ENCODE assay signal across 22 cellular contexts in genomic region chr11:30317030-30317429, GRCh38. TPM values are rescaled to one million over a fixed set of nuclear protein-coding genes. Genes with fewer than 3 reads are reported as not detected.
DNase-seq lines count a peak whose midpoint lies in the region; ATAC-seq, FAIRE-seq and TF ChIP-seq lines count a peak whose summit lies in the region.
"Had no signal": no experiment of that assay in that cellular context is flagged by ENCODE, and none has a peak within 500 bp of the region (broad histone marks: within the 10 kb centered on the region; RNA-seq: fewer than 3 reads in every experiment).

No MANE protein-coding gene starts in this region.

- no peaks in the 10 kb centered on the region for H3K9me3 ChIP-seq in kidney (ENCODE audit: control insufficient read depth in 1 of 2, low read length in 2 of 2)
- H3K9me3 ChIP-seq: psoas muscle, upper lobe of left lung had no signal

- H3K9ac ChIP-seq in kidney (ENCODE audit: low read length in 2 of 2) = no peak overlapping the region

- no peaks in the 10 kb centered on the region for H3K9me3 Mint-ChIP-seq in activated CD8-positive, alpha-beta memory T cell treated with anti-CD3 and anti-CD28 coated beads, Interleukin-2, amount 10 ng/mL, durations not matched to agents 7 days and 5 days (ENCODE audit: low read depth)
- H3K9me3 Mint-ChIP-seq in stimulated activated effector memory CD8-positive, alpha-beta T cell treated with anti-CD3 and anti-CD28 coated beads, Interleukin-12 subunit alpha, Interleukin-12 subunit beta, amount 100 ng/mL, for 72 hours = no peaks in the 10 kb centered on the region
- no peaks in the 10 kb centered on the region for H3K9me3 Mint-ChIP-seq in endothelial cell (ENCODE audit: unreplicated experiment)
- H3K9me3 Mint-ChIP-seq: CD4-positive, alpha-beta T cell; central memory CD8-positive, alpha-beta T cell had no signal

- H3K36me3 Mint-ChIP-seq in activated CD8-positive, alpha-beta memory T cell treated with anti-CD3 and anti-CD28 coated beads, Interleukin-2, amount 10 ng/mL, durations not matched to agents 7 days and 5 days = no peaks in the 10 kb centered on the region
- H3K36me3 Mint-ChIP-seq in stimulated activated effector memory CD8-positive, alpha-beta T cell treated with anti-CD3 and anti-CD28 coated beads, Interleukin-12 subunit alpha, Interleukin-12 subunit beta, amount 100 ng/mL, for 72 hours = no peaks in the 10 kb centered on the region
- H3K36me3 Mint-ChIP-seq in endothelial cell (ENCODE audit: low read depth, unreplicated experiment) = no peaks in the 10 kb centered on the region

- intact Hi-C loops in kidney (cut with DNase I) = no loop called here

- no peak overlapping the region for H3K4me3 Mint-ChIP-seq in activated CD8-positive, alpha-beta memory T cell treated with anti-CD3 and anti-CD28 coated beads, Interleukin-2, amount 10 ng/mL, durations not matched to agents 7 days and 5 days
- no peak overlapping the region for H3K4me3 Mint-ChIP-seq in stimulated activated effector memory CD8-positive, alpha-beta T cell treated with anti-CD3 and anti-CD28 coated beads, Interleukin-12 subunit alpha, Interleukin-12 subunit beta, amount 100 ng/mL, for 72 hours
- H3K4me3 Mint-ChIP-seq in endothelial cell (ENCODE audit: unreplicated experiment) = no peak overlapping the region
- H3K4me3 Mint-ChIP-seq: activated CD8-positive, alpha-beta T cell treated with anti-CD3 and anti-CD28 coated beads, Interleukin-2, amount 10 ng/mL, durations not matched to agents 7 days and 5 days; CD4-positive, alpha-beta T cell; central memory CD8-positive, alpha-beta T cell had no signal

- ATAC-seq in activated CD8-positive, alpha-beta memory T cell treated with anti-CD3 and anti-CD28 coated beads, Interleukin-2, amount 10 ng/mL, durations not matched to agents 7 days and 5 days = no peak
- ATAC-seq in HG02571 (IDR thresholded peaks at IDR 0.05; ENCODE audit: unreplicated experiment) = peak; percentile 53
- ATAC-seq in HG03354 (IDR thresholded peaks at IDR 0.05; ENCODE audit: poor library complexity, severe bottlenecking, unreplicated experiment) = peak; percentile 55
- ATAC-seq in stimulated activated effector memory CD8-positive, alpha-beta T cell treated with anti-CD3 and anti-CD28 coated beads, Interleukin-12 subunit alpha, Interleukin-12 subunit beta, amount 100 ng/mL, for 72 hours = peak; percentile 65
- ATAC-seq: activated CD8-positive, alpha-beta T cell treated with anti-CD3 and anti-CD28 coated beads, Interleukin-2, amount 10 ng/mL, durations not matched to agents 7 days and 5 days; psoas muscle had no signal

- no peak overlapping the region for H3K27ac ChIP-seq in kidney (ENCODE audit: low read depth in 2 of 2, low read length in 2 of 2)
- H3K27ac ChIP-seq: 22Rv1, psoas muscle, upper lobe of left lung had no signal

- peaks cover 6% of the 10 kb centered on the region for H3K27me3 Mint-ChIP-seq in activated CD8-positive, alpha-beta memory T cell treated with anti-CD3 and anti-CD28 coated beads, Interleukin-2, amount 10 ng/mL, durations not matched to agents 7 days and 5 days
- H3K27me3 Mint-ChIP-seq in endothelial cell (ENCODE audit: unreplicated experiment) = peaks cover 2% of the 10 kb centered on the region

- TF ChIP-seq CTCF in endothelial cell (IDR thresholded peaks at IDR 0.05; ENCODE audit: unreplicated experiment) (no peak), kidney (IDR thresholded peaks at IDR 0.05; ENCODE audit: borderline replicate concordance, extremely low read depth, insufficient read depth) (no peak)

- CTCF ChIA-PET in activated CD8-positive, alpha-beta memory T cell treated with anti-CD3 and anti-CD28 coated beads, Interleukin-2, amount 10 ng/mL, durations not matched to agents 7 days and 5 days (lab: Charles Lee) = no interaction called here

- FAIRE-seq in kidney (lab: Jason Lieb, UNC) = no peak
- FAIRE-seq: endothelial cell of umbilical vein had no signal

- H3K4me3 ChIP-seq in kidney (ENCODE audit: low read length in 2 of 2) = no peak overlapping the region
- H3K4me3 ChIP-seq: psoas muscle, upper lobe of left lung had no signal

- peaks cover 13% of the 10 kb centered on the region for H3K4me1 Mint-ChIP-seq in activated CD8-positive, alpha-beta memory T cell treated with anti-CD3 and anti-CD28 coated beads, Interleukin-2, amount 10 ng/mL, durations not matched to agents 7 days and 5 days
- peaks cover 16% of the 10 kb centered on the region for H3K4me1 Mint-ChIP-seq in stimulated activated effector memory CD8-positive, alpha-beta T cell treated with anti-CD3 and anti-CD28 coated beads, Interleukin-12 subunit alpha, Interleukin-12 subunit beta, amount 100 ng/mL, for 72 hours
- H3K4me1 Mint-ChIP-seq in endothelial cell (ENCODE audit: unreplicated experiment) = peaks cover 8% of the 10 kb centered on the region
- H3K4me1 Mint-ChIP-seq: central memory CD8-positive, alpha-beta T cell had no signal

- H3K27ac Mint-ChIP-seq in activated CD8-positive, alpha-beta memory T cell treated with anti-CD3 and anti-CD28 coated beads, Interleukin-2, amount 10 ng/mL, durations not matched to agents 7 days and 5 days = peak overlapping the region; percentile 45
- H3K27ac Mint-ChIP-seq in stimulated activated effector memory CD8-positive, alpha-beta T cell treated with anti-CD3 and anti-CD28 coated beads, Interleukin-12 subunit alpha, Interleukin-12 subunit beta, amount 100 ng/mL, for 72 hours = no peak overlapping the region
- H3K27ac Mint-ChIP-seq in endothelial cell (ENCODE audit: unreplicated experiment) = no peak overlapping the region
- H3K27ac Mint-ChIP-seq: activated CD8-positive, alpha-beta T cell treated with anti-CD3 and anti-CD28 coated beads, Interleukin-2, amount 10 ng/mL, durations not matched to agents 7 days and 5 days; CD4-positive, alpha-beta T cell had no signal

- DNase-seq in activated CD8-positive, alpha-beta memory T cell treated with anti-CD3 and anti-CD28 coated beads, Interleukin-2, amount 10 ng/mL, durations not matched to agents 7 days and 5 days = no peak
- no peak for DNase-seq in activated CD8-positive, alpha-beta memory T cell treated with anti-CD3 and anti-CD28 coated beads, Interleukin-2, amount 50 U/mL, for 48 hours
- DNase-seq in stimulated activated effector memory CD8-positive, alpha-beta T cell treated with anti-CD3 and anti-CD28 coated beads, Interleukin-12 subunit alpha, Interleukin-12 subunit beta, amount 100 ng/mL, for 72 hours (ENCODE audit: low spot score in 2 of 2) = no peak
- DNase-seq in NCI-H1105 (lab: John Stamatoyannopoulos, UW) = no peak
- no peak for DNase-seq in endothelial cell (ENCODE audit: low spot score)
- no peak for DNase-seq in kidney
- DNase-seq: activated CD8-positive, alpha-beta T cell treated with anti-CD3 and anti-CD28 coated beads, Interleukin-2, amount 10 ng/mL, durations not matched to agents 7 days and 5 days; activated naive CD4-positive, alpha-beta T cell treated with anti-CD3 and anti-CD28 coated beads, Interleukin-2, amount 50 U/mL, for 16 hours; CD4-positive, alpha-beta T cell; GF-D8; glutamatergic neuron; kidney glomerular epithelial cell; NCI-H187 treated with DMSO at 0.1 percent for 48 hours; NCI-H82; psoas muscle; T-helper 9 cell; upper lobe of left lung had no signal

- no peaks in the 10 kb centered on the region for H3K36me3 ChIP-seq in kidney (ENCODE audit: control insufficient read depth in 1 of 2, insufficient read depth in 2 of 2, low read length in 2 of 2)
- H3K36me3 ChIP-seq: upper lobe of left lung had no signal

- H3K4me1 ChIP-seq in kidney (ENCODE audit: control insufficient read depth in 1 of 2, insufficient read depth in 1 of 2, low read depth in 1 of 2, low read length in 2 of 2) = no peaks in the 10 kb centered on the region
- H3K4me1 ChIP-seq: psoas muscle, upper lobe of left lung had no signal

RNA-seq across cellular contexts. Expression of gene ARL14EP, which starts 5.9 kb away (rescaled TPM):
- 10 to 100 TPM; 28.3 to 36.1 TPM for total RNA-seq in activated CD8-positive, alpha-beta memory T cell treated with anti-CD3 and anti-CD28 coated beads, Interleukin-2, amount 10 ng/mL, durations not matched to agents 7 days and 5 days
- 19.2 TPM for total RNA-seq in endothelial cell (ENCODE audit: unreplicated experiment)
- 29.6 TPM for total RNA-seq in kidney
- 16.3 TPM for polyA plus RNA-seq in kidney (ENCODE audit: insufficient read depth, low read depth, low replicate concordance)
